ENCODE assay signal across 20 cellular contexts in genomic region chr14:89793367-89793716, GRCh38.
"Had no signal": no experiment of that assay in that cellular context is flagged by ENCODE, and none has a peak within 500 bp of the region (broad histone marks: within the 10 kb centered on the region; RNA-seq: fewer than 3 reads in every experiment).

No MANE protein-coding gene starts in this region.

- DNase-seq: activated B cell treated with CpG ODN at 0.5 μM for 24 hours; activated CD4-positive, alpha-beta T cell treated with anti-CD3 and anti-CD28 coated beads for 36 hours; activated CD4-positive, alpha-beta T cell treated with anti-CD3 and anti-CD28 coated beads, Interleukin-2, amount 50 U/mL, for 4 hours; activated CD8-positive, alpha-beta memory T cell treated with anti-CD3 and anti-CD28 coated beads, Interleukin-2, amount 50 U/mL, for 48 hours; activated naive CD4-positive, alpha-beta T cell treated with Interleukin-2 at 50 U/mL for 16 hours; activated naive CD8-positive, alpha-beta T cell treated with anti-CD3 and anti-CD28 coated beads for 36 hours; activated T-cell treated with anti-CD3 and anti-CD28 coated beads, Interleukin-2, amount 50 U/mL, for 4 hours; amygdala; cerebellar nuclear complex; left colon; pancreas; right lobe of liver; stimulated activated CD4-positive, alpha-beta T cell treated with anti-CD3 and anti-CD28 coated beads, Interleukin-15, amount 100 ng/mL, for 24 hours; stimulated activated naive B cell treated with anti-CD40 and anti-IgM and Interleukin-4, amounts not matched to agents 10 μg/mL and 1 μg/mL and 100 μg/mL, for 72 hours; T-helper 1 cell; upper lobe of right lung had no signal

- ATAC-seq: activated CD4-positive, alpha-beta T cell treated with anti-CD3 and anti-CD28 coated beads for 36 hours; activated T-cell treated with anti-CD3 and anti-CD28 coated beads, Interleukin-2, amount 50 U/mL, for 4 hours; left colon; right lobe of liver; stimulated activated naive B cell treated with anti-CD40 and anti-IgM and Interleukin-4, amounts not matched to agents 10 μg/mL and 1 μg/mL and 100 μg/mL, for 72 hours; upper lobe of right lung had no signal

- H3K9me3 ChIP-seq: neutrophil, pancreas, right lobe of liver, thoracic aorta, upper lobe of right lung had no signal

- H3K4me3 ChIP-seq: lung, pancreas, right lobe of liver, smooth muscle cell, thoracic aorta, upper lobe of right lung had no signal

- H3K36me3 ChIP-seq: neutrophil, pancreas, right lobe of liver, thoracic aorta, upper lobe of right lung had no signal

- H3K27ac ChIP-seq: neutrophil, pancreas, right lobe of liver, thoracic aorta, upper lobe of right lung had no signal

- H3K4me1 ChIP-seq: pancreas, right lobe of liver, upper lobe of right lung had no signal

- H3K27me3 ChIP-seq: neutrophil, pancreas, right lobe of liver, upper lobe of right lung had no signal
